Comparison of ENCODE assay signal across 8 cellular contexts in the genomic region with DNA sequence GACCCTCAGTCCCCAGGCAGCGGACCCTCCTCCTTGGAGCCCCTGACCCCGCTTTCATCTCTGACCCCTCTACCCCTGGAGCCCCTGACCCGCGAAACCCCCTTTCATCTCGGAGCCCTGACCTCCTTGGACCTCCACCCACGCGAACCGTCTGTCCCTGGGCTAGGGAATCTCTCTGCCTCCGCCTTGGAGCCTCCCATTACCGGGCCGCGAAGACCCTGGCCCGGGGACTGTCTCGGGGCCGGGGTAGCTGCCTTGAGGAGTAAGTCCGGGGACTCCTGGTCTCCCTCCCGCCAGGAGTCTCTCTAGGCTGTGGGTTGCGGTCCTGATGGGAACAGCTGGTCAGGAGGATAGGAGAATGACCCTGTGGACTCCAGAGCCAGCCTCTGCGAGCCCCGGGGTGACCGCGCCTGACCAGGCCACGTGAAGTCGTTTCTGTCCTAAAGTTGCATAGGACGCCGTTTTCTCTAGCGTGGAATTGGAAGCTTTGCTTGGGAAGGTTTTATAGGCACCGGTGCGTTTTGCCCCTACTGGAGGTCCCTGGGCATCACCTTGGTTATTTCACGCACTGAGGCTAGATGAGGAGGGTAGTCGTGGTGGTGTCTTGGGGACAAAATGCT. TPM values are rescaled to one million over a fixed set of nuclear protein-coding genes. Genes with fewer than 3 reads are reported as not detected.
A peak's percentile ranks its signal among the peaks of the same experiment; 100 is the strongest.
DNase-seq lines count a peak whose midpoint lies in the region; ATAC-seq and TF ChIP-seq lines count a peak whose summit lies in the region.

No MANE protein-coding gene starts in this region.

- WGBS in right cardiac atrium = 28% methylated on average over 31 of the region's 31 CpGs

- TF ChIP-seq CTCF in left ventricle myocardium inferior (IDR thresholded peaks at IDR 0.05; ENCODE audit: borderline replicate concordance) (no peak), WERI-Rb-1 (IDR thresholded peaks at IDR 0.05; ENCODE audit: low read depth, low read length) (0 out of 2 replicates have a peak, but pooled peaks have one; percentile 24)

- DNase-seq in left ventricle myocardium inferior = no peak
- DNase-seq in left ventricle myocardium superior = no peak
- no peak for DNase-seq in WERI-Rb-1
- peak in 1 of 3 donors; percentile 62 for DNase-seq in right cardiac atrium
- no peak for DNase-seq in SHP77 (lab: John Stamatoyannopoulos, UW)
- no peak for DNase-seq in NCI-H1694 treated with DMSO at 0.1 percent for 48 hours (lab: John Stamatoyannopoulos, UW)

- intact Hi-C loops in left ventricle myocardium inferior (cut with micrococcal nuclease) (no loop called here), left ventricle myocardium superior (cut with micrococcal nuclease) (no loop called here), right cardiac atrium (cut with DNase I) (loop anchor here in 1 of 4 donors (5.0 kb wide), 1 partner anchor 157 kb away; a partner anchor contains a TSS)

- H3K9me3 ChIP-seq in left ventricle myocardium inferior (replicated peaks) (no peaks in the 10 kb centered on the region), WERI-Rb-1 (ENCODE audit: severe bottlenecking) (no peaks in the 10 kb centered on the region), right cardiac atrium (ENCODE audit: control insufficient read depth, low read length) (no peaks in the 10 kb centered on the region), skeletal muscle satellite cell (replicated peaks; ENCODE audit: low read length) (no peaks in the 10 kb centered on the region)

- H3K36me3 ChIP-seq in left ventricle myocardium inferior (no peaks in the 10 kb centered on the region), WERI-Rb-1 (no peaks in the 10 kb centered on the region; the same call in 1 of the 2 replicates), skeletal muscle satellite cell (ENCODE audit: insufficient read depth, low read length) (no peaks in the 10 kb centered on the region)

- H3K9ac ChIP-seq in skeletal muscle satellite cell (ENCODE audit: low read depth, low read length) = peak overlapping the region; percentile 100

- no peak for ATAC-seq in left ventricle myocardium superior
- no peak for ATAC-seq in right cardiac atrium
- ATAC-seq in GM18873 (IDR thresholded peaks at IDR 0.05; ENCODE audit: low FRiP score, unreplicated experiment) = no peak

- H3K4me1 ChIP-seq in left ventricle myocardium inferior = peaks cover 71% of the 10 kb centered on the region
- peaks cover 10% of the 10 kb centered on the region for H3K4me1 ChIP-seq in right cardiac atrium (ENCODE audit: control insufficient read depth, insufficient read depth, low read length)
- peaks cover 11% of the 10 kb centered on the region for H3K4me1 ChIP-seq in skeletal muscle satellite cell (ENCODE audit: control insufficient read depth, insufficient read depth, low read length)

- H3K4me3 ChIP-seq in left ventricle myocardium inferior (peak overlapping the region; percentile 72), WERI-Rb-1 (ENCODE audit: low read depth, low read length) (peak overlapping the region; percentile 31), right cardiac atrium (ENCODE audit: low read length) (peak overlapping the region; percentile 73), skeletal muscle satellite cell (ENCODE audit: low read length) (peak overlapping the region; percentile 98)

- H3K4me2 ChIP-seq in skeletal muscle satellite cell (ENCODE audit: low read length) = peak overlapping the region; percentile 90

- peaks cover 15% of the 10 kb centered on the region for H3K27me3 ChIP-seq in left ventricle myocardium inferior (ENCODE audit: low read depth)
- no peaks in the 10 kb centered on the region for H3K27me3 ChIP-seq in WERI-Rb-1 (ENCODE audit: insufficient read depth, low read depth, severe bottlenecking)
- H3K27me3 ChIP-seq in right cardiac atrium (ENCODE audit: control insufficient read depth, insufficient read depth) = no peaks in the 10 kb centered on the region
- peaks cover 21% of the 10 kb centered on the region for H3K27me3 ChIP-seq in skeletal muscle satellite cell (ENCODE audit: control insufficient read depth, insufficient read depth, low read length)

- peak overlapping the region; percentile 100 for H3K27ac ChIP-seq in left ventricle myocardium inferior (replicated peaks)
- no peak overlapping the region for H3K27ac ChIP-seq in WERI-Rb-1
- H3K27ac ChIP-seq in right cardiac atrium (ENCODE audit: low read length) = no peak overlapping the region

RNA-seq across cellular contexts. Expression of a gene that starts 0.8 kb away (rescaled TPM):
- total RNA-seq in left ventricle myocardium inferior = 36.1 TPM
- total RNA-seq in left ventricle myocardium superior = 40.4 TPM
- total RNA-seq in right cardiac atrium = 10 to 100 TPM; 36.2 to 44.8 (median 42.5) TPM
- 20.1 TPM for polyA plus RNA-seq in right cardiac atrium
- total RNA-seq in skeletal muscle satellite cell (2012; rRNA removed) = 24.3 and 25.8 TPM in 2 replicates

Comparison
In these comparisons a context has a peak if more than half of its experiments do, and no peak if none do; other contexts are left out.
1. H3K4me3 ChIP-seq: peak in every context shown above with its lines; median percentile 98 in skeletal muscle satellite cell; 73 in right cardiac atrium; 72 in left ventricle myocardium inferior; 31 in WERI-Rb-1.